Comparison of ENCODE assay signal across 25 cellular contexts in genomic region chr3:13614607-13615006, GRCh38.
"Had no signal": no experiment of that assay in that cellular context is flagged by ENCODE, and none has a peak within 500 bp of the region (broad histone marks: within the 10 kb centered on the region; RNA-seq: fewer than 3 reads in every experiment).

No MANE protein-coding gene starts in this region.

- H3K4me1 ChIP-seq: ascending aorta, breast epithelium, colonic mucosa had no signal

- H3K4me3 ChIP-seq: ascending aorta, breast epithelium, cardiac muscle cell, colonic mucosa had no signal

- FAIRE-seq: endometrium, endothelial cell of umbilical vein, frontal cortex had no signal

- H3K36me3 ChIP-seq: breast epithelium, cardiac muscle cell, colonic mucosa, WERI-Rb-1 had no signal

- DNase-seq: activated B cell treated with CpG ODN at 0.5 μM for 24 hours; activated CD4-positive, alpha-beta T cell treated with anti-CD3 and anti-CD28 coated beads for 48 hours; activated CD4-positive, alpha-beta T cell treated with anti-CD3 and anti-CD28 coated beads, Interleukin-2, amount 50 U/mL, for 1 hour; activated CD4-positive, alpha-beta T cell treated with anti-CD3 and anti-CD28 coated beads, Interleukin-2, amount 50 U/mL, for 48 hours; activated CD8-positive, alpha-beta memory T cell treated with anti-CD3 and anti-CD28 coated beads for 24 hours; activated CD8-positive, alpha-beta T cell treated with anti-CD3 and anti-CD28 coated beads for 36 hours; activated effector memory CD4-positive, alpha-beta T cell treated with anti-CD3 and anti-CD28 coated beads, Interleukin-2, amount 50 U/mL, for 16 hours; activated T-cell treated with anti-CD3 and anti-CD28 coated beads, Interleukin-2, amount 50 U/mL, for 4 hours; central memory CD4-positive, alpha-beta T cell; cerebellar nuclear complex; colonic mucosa; effector CD8-positive, alpha-beta T cell; foreskin fibroblast; head of caudate nucleus; T-helper 1 cell; T-helper 17 cell; T1000; WERI-Rb-1 had no signal

- H3K27ac ChIP-seq: ascending aorta, breast epithelium, cardiac muscle cell, colonic mucosa, epithelial cell of prostate, WERI-Rb-1 had no signal

- H3K9me3 ChIP-seq: ascending aorta, breast epithelium, colonic mucosa had no signal

- H3K27me3 ChIP-seq: ascending aorta, breast epithelium, cardiac muscle cell, colonic mucosa had no signal
